In the genomic region with DNA sequence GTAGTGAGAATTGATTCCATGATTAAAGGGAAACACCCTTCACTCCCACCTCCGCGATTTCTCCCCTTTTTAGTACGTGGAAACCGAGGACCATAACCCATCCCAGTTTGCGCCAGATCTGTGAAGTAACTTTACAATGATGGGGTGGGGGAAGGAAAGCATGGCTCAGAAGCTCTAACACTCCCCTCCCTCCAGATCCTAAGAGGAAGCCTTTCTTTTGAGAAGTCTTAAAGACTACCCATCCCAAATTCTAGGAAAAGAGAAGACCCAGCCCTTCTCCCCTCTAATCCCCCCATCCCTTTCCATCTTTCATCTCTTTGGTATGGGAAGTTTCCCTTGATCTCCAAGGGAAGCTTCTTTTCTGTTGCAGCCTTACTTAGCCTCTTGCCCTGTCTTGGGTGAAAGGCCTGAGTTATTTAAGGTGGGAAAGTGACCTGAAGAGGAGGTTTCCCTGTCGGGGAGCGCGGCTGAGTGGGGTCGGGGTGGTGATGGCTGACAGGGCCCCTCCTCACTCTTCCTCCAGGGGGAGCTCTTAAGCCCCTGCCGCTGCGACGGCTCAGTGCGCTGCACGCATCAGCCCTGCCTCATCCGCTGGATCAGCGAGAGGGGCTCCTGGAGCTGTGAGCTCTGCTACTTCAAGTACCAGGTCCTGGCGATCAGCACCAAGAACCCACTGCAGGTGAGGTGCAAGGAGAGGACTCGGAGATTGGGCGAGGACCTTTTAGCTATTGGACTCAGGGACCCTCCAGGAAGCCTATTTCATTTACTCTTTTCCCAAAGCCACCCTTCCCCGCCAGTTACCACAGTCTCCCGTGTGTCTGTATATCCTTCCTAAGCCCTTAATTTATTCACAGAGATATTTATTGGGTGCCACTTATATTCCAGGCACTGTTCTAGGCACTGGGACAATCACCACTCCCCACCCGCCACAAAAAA, we compare ENCODE assay signal across 8 cellular contexts. TPM values are rescaled to one million over a fixed set of nuclear protein-coding genes. Genes with fewer than 3 reads are reported as not detected.
DNase-seq lines count a peak whose midpoint lies in the region; ATAC-seq and TF ChIP-seq lines count a peak whose summit lies in the region.

No MANE protein-coding gene starts in this region.

- H3K4me1 Mint-ChIP-seq in activated CD4-positive, alpha-beta memory T cell treated with anti-CD3 and anti-CD28 coated beads for 36 hours (ENCODE audit: low read depth), result peaks cover 46% of the 10 kb centered on the region

- H3K27ac Mint-ChIP-seq in activated CD4-positive, alpha-beta memory T cell treated with anti-CD3 and anti-CD28 coated beads for 36 hours, result peak overlapping the region; percentile 59

- no peak for TF ChIP-seq EP300 in SK-N-SH (IDR thresholded peaks at IDR 0.05; ENCODE audit: borderline replicate concordance in 1 of 2, low read depth in 1 of 2, low read length in 1 of 2)

- POLR2A ChIA-PET in SK-N-SH (lab: Yijun Ruan, JAX), result interaction anchor here (1.3 to 1.9 kb wide), 2 partner anchors 10 to 12 kb away, joined by 3 to 9 read pairs; partner anchors contain the start of genes CYP27B1 and TSPAN31
- POLR2A ChIA-PET in activated CD4-positive, alpha-beta memory T cell treated with anti-CD3 and anti-CD28 coated beads for 36 hours (lab: Charles Lee), result interaction anchor here (1.2 to 1.9 kb wide), 5 partner anchors 8 to 27 kb away, joined by 3 to 6 read pairs (median 4); partner anchors contain the start of genes EEF1AKMT3 and METTL1

- DNase-seq in SK-N-SH (peak; percentile 82), NB4 (ENCODE audit: low read depth) (peak; percentile 80), osteoblast (ENCODE audit: insufficient read length, low spot score, missing footprints) (peak; percentile 94), NCI-H187 (lab: John Stamatoyannopoulos, UW) (no peak)
- peak; percentile 80 for DNase-seq in activated CD4-positive, alpha-beta memory T cell treated with anti-CD3 and anti-CD28 coated beads for 36 hours

- intact Hi-C loops in activated CD4-positive, alpha-beta memory T cell treated with anti-CD3 and anti-CD28 coated beads for 36 hours (cut with micrococcal nuclease), result loop anchor here (1.0 to 10.0 kb wide), 3 partner anchors 9 to 682 kb away; partner anchors contain the start of gene NEMP1

- peak overlapping the region; percentile 79 for H3K4me3 Mint-ChIP-seq in activated CD4-positive, alpha-beta memory T cell treated with anti-CD3 and anti-CD28 coated beads for 36 hours

- H3K4me2 ChIP-seq in SK-N-SH, result peak overlapping the region; percentile 97
- no peak overlapping the region for H3K4me2 ChIP-seq in osteoblast (ENCODE audit: insufficient read depth, low read length)

- TF ChIP-seq CTCF in SK-N-SH (IDR thresholded peaks at IDR 0.05) (peak; percentile 56), NB4 (IDR thresholded peaks at IDR 0.05; ENCODE audit: low read depth, low read length) (peak; percentile 93), osteoblast (IDR thresholded peaks at IDR 0.05; ENCODE audit: extremely low read depth, low read depth, low read length) (peak; percentile 36)

- H3K36me3 Mint-ChIP-seq in activated CD4-positive, alpha-beta memory T cell treated with anti-CD3 and anti-CD28 coated beads for 36 hours, result peaks cover 26% of the 10 kb centered on the region

- peaks cover 4% of the 10 kb centered on the region for H3K79me2 ChIP-seq in SK-N-SH (ENCODE audit: insufficient read depth)
- H3K79me2 ChIP-seq in osteoblast (ENCODE audit: insufficient read depth, low read length), result peaks cover 7% of the 10 kb centered on the region

- H3K4me3 ChIP-seq in SK-N-SH (ENCODE audit: low read depth in 2 of 2, low read length in 1 of 2) (peak overlapping the region; percentile 73 to 79), NB4 (ENCODE audit: low read depth, low read length) (peak overlapping the region; percentile 36), endocrine pancreas (ENCODE audit: control insufficient read depth, insufficient read depth, low read length) (peak overlapping the region; percentile 54), osteoblast (ENCODE audit: insufficient read depth, low read length) (no peak overlapping the region)

- H3K36me3 ChIP-seq in SK-N-SH (replicated peaks in 1 of 2; ENCODE audit: control insufficient read depth in 1 of 2, insufficient read depth in 2 of 2, low read length in 1 of 2), result peaks cover 3 to 20% of the 10 kb centered on the region in 2 experiments
- peaks cover 2% of the 10 kb centered on the region for H3K36me3 ChIP-seq in endocrine pancreas (ENCODE audit: control insufficient read depth, insufficient read depth, low read length)
- no peaks in the 10 kb centered on the region for H3K36me3 ChIP-seq in osteoblast (ENCODE audit: insufficient read depth, low read length)

- H3K9me3 Mint-ChIP-seq in activated CD4-positive, alpha-beta memory T cell treated with anti-CD3 and anti-CD28 coated beads for 36 hours, result no peaks in the 10 kb centered on the region

- 83% methylated on average over 20 of the region's 22 CpGs for WGBS in SK-N-SH (ENCODE audit: low lambda C conversion rate)

- no peak overlapping the region for H2AFZ ChIP-seq in SK-N-SH (ENCODE audit: low read depth)
- no peak overlapping the region for H2AFZ ChIP-seq in osteoblast (ENCODE audit: low read length)

- CTCF ChIA-PET in SK-N-SH (lab: Yijun Ruan, JAX), result interaction anchor here (0.7 to 2.0 kb wide), 17 partner anchors 8 to 173 kb away, joined by 3 to 27 read pairs (median 4); partner anchors contain the start of genes CYP27B1, EEF1AKMT3, METTL1 and TSFM
- CTCF ChIA-PET in activated CD4-positive, alpha-beta memory T cell treated with anti-CD3 and anti-CD28 coated beads for 36 hours (lab: Charles Lee), result interaction anchor here (0.6 to 2.6 kb wide), 30 partner anchors 10 to 1016 kb away, joined by 3 to 52 read pairs (median 5); partner anchors contain the start of genes AVIL, CYP27B1, EEF1AKMT3 and METTL1

- no peaks in the 10 kb centered on the region for H3K27me3 ChIP-seq in SK-N-SH (ENCODE audit: insufficient read depth)
- H3K27me3 ChIP-seq in endocrine pancreas (ENCODE audit: control insufficient read depth, insufficient read depth, low read length), result no peaks in the 10 kb centered on the region
- H3K27me3 ChIP-seq in osteoblast (ENCODE audit: insufficient read depth, low read length), result peaks cover 49% of the 10 kb centered on the region

- no peak for TF ChIP-seq POLR2A in NB4 (IDR thresholded peaks at IDR 0.05; ENCODE audit: extremely low read depth, insufficient read length)

- H3K9me2 ChIP-seq in SK-N-SH, result no peaks in the 10 kb centered on the region

- no peak overlapping the region for H3K9ac ChIP-seq in SK-N-SH
- H3K9ac ChIP-seq in endocrine pancreas (ENCODE audit: control insufficient read depth, insufficient read depth, low read length), result peak overlapping the region; percentile 84

- H3K27ac ChIP-seq in SK-N-SH (ENCODE audit: low read depth in 2 of 2, low read length in 1 of 2), result no peak overlapping the region
- H3K27ac ChIP-seq in osteoblast (ENCODE audit: low read depth, low read length), result no peak overlapping the region

- H3K4me1 ChIP-seq in SK-N-SH (ENCODE audit: control insufficient read depth in 1 of 2, insufficient read depth in 2 of 2, low read depth in 1 of 2, low read length in 1 of 2) (peaks cover 8 to 27% of the 10 kb centered on the region in 2 experiments), endocrine pancreas (ENCODE audit: control insufficient read depth, insufficient read depth, low read length) (peaks cover 8% of the 10 kb centered on the region), osteoblast (ENCODE audit: insufficient read depth, low read length) (peaks cover 6% of the 10 kb centered on the region)

- ATAC-seq in SK-N-SH treated with all-trans-retinoic acid at 6 μM for 48 hours (no peak), HG02970 (IDR thresholded peaks at IDR 0.05; ENCODE audit: low FRiP score, unreplicated experiment) (no peak)

- H4K20me1 ChIP-seq in SK-N-SH (ENCODE audit: insufficient read depth) (peaks cover 7% of the 10 kb centered on the region), osteoblast (ENCODE audit: insufficient read depth, low read length) (peaks cover 2% of the 10 kb centered on the region)

- peaks cover 23% of the 10 kb centered on the region for H3F3A ChIP-seq in SK-N-SH (replicated peaks; ENCODE audit: insufficient read depth)

- H3K9me3 ChIP-seq in SK-N-SH, result no peaks in the 10 kb centered on the region
- H3K9me3 ChIP-seq in endocrine pancreas (ENCODE audit: control insufficient read depth, low read length), result no peaks in the 10 kb centered on the region
- no peaks in the 10 kb centered on the region for H3K9me3 ChIP-seq in osteoblast (ENCODE audit: low read depth, low read length)

- 0 out of 2 replicates have a peak, but pooled peaks have one; percentile 3 for TF ChIP-seq RAD21 in SK-N-SH (IDR thresholded peaks at IDR 0.05; ENCODE audit: low read length)

- no peaks in the 10 kb centered on the region for H3K27me3 Mint-ChIP-seq in activated CD4-positive, alpha-beta memory T cell treated with anti-CD3 and anti-CD28 coated beads for 36 hours

TF ChIP-seq in SK-N-SH treated with all-trans-retinoic acid at 6 μM for 48 hours, 23 proteins besides CTCF, POLR2A, EP300 and RAD21 (continues in another document):
- TF ChIP-seq ZNF70 (CRISPR knock-in tag; IDR thresholded peaks at IDR 0.05), result no peak

RNA-seq across cellular contexts. Expression of gene MARCHF9, which starts 1.8 kb away (rescaled TPM):
- 21.2 and 24.2 TPM in 2 replicates for polyA plus RNA-seq in SK-N-SH (2012; rRNA removed)
- 11.5 and 17.1 TPM in 2 replicates for polyA plus RNA-seq in SK-N-SH (2012; cell fraction: cytosol; rRNA removed)
- polyA plus RNA-seq in SK-N-SH (2012; cell fraction: nucleus; rRNA removed), result 37.4 and 43.9 TPM in 2 replicates
- total RNA-seq in activated CD4-positive, alpha-beta memory T cell treated with anti-CD3 and anti-CD28 coated beads for 36 hours, result 10 to 100 TPM; 20.9 to 21.2 TPM
- total RNA-seq in osteoblast, result 0.59 and 0.72 TPM in 2 replicates

RNA-seq across cellular contexts. Expression of gene CDK4, which starts 4.6 kb away (rescaled TPM):
- 324 and 395 TPM in 2 replicates for polyA plus RNA-seq in SK-N-SH (2012; rRNA removed)
- 245 and 311 TPM in 2 replicates for polyA plus RNA-seq in SK-N-SH (2012; cell fraction: cytosol; rRNA removed)
- polyA plus RNA-seq in SK-N-SH (2012; cell fraction: nucleus; rRNA removed), result 189 and 210 TPM in 2 replicates
- 100 to 1,000 TPM; 181 to 195 TPM for total RNA-seq in activated CD4-positive, alpha-beta memory T cell treated with anti-CD3 and anti-CD28 coated beads for 36 hours
- total RNA-seq in osteoblast, result 275 and 293 TPM in 2 replicates

RNA-seq across cellular contexts. Expression of gene CYP27B1, which starts 10.2 kb away (rescaled TPM):
- polyA plus RNA-seq in SK-N-SH (2012; rRNA removed), result 1.7 and 2.3 TPM in 2 replicates
- 0.41 and 0.59 TPM in 2 replicates for polyA plus RNA-seq in SK-N-SH (2012; cell fraction: cytosol; rRNA removed)
- 19.4 TPM in 2 replicates for polyA plus RNA-seq in SK-N-SH (2012; cell fraction: nucleus; rRNA removed)
- total RNA-seq in activated CD4-positive, alpha-beta memory T cell treated with anti-CD3 and anti-CD28 coated beads for 36 hours, result 1 to 10 TPM; 7.1 to 8.2 TPM
- 0.29 and 0.36 TPM in 2 replicates for total RNA-seq in osteoblast

RNA-seq across cellular contexts. Expression of gene TSPAN31, which starts 11.8 kb away (rescaled TPM):
- polyA plus RNA-seq in SK-N-SH (2012; rRNA removed), result 36.8 and 42.8 TPM in 2 replicates
- 41.5 and 44.8 TPM in 2 replicates for polyA plus RNA-seq in SK-N-SH (2012; cell fraction: cytosol; rRNA removed)
- polyA plus RNA-seq in SK-N-SH (2012; cell fraction: nucleus; rRNA removed), result 21.8 and 54.2 TPM in 2 replicates
- total RNA-seq in activated CD4-positive, alpha-beta memory T cell treated with anti-CD3 and anti-CD28 coated beads for 36 hours, result 10 to 100 TPM; 11.7 to 15.0 TPM
- 37.4 and 41.6 TPM in 2 replicates for total RNA-seq in osteoblast

RNA-seq across cellular contexts. Expression of gene METTL1, which starts 15.2 kb away (rescaled TPM):
- polyA plus RNA-seq in SK-N-SH (2012; rRNA removed), result 28.0 and 33.2 TPM in 2 replicates
- polyA plus RNA-seq in SK-N-SH (2012; cell fraction: cytosol; rRNA removed), result 21.1 and 21.7 TPM in 2 replicates
- 65.6 and 65.7 TPM in 2 replicates for polyA plus RNA-seq in SK-N-SH (2012; cell fraction: nucleus; rRNA removed)
- total RNA-seq in activated CD4-positive, alpha-beta memory T cell treated with anti-CD3 and anti-CD28 coated beads for 36 hours, result 10 to 100 TPM; 30.0 to 32.0 TPM
- total RNA-seq in osteoblast, result 2.9 TPM in 2 replicates

Comparison
In these comparisons a context has a peak if more than half of its experiments do, and no peak if none do; other contexts are left out.
1. DNase-seq: peak in SK-N-SH (single experiment), NB4 (single experiment), activated CD4-positive, alpha-beta memory T cell treated with anti-CD3 and anti-CD28 coated beads for 36 hours (single experiment) and osteoblast (single experiment); none in NCI-H187 (0 of 2).
2. CTCF ChIP-seq: peak in every context shown above with its lines; median percentile 93 in NB4; 56 in SK-N-SH; 36 in osteoblast.
3. RNA of gene MARCHF9, which starts 1.8 kb away (total RNA-seq): 20.9 to 21.2 TPM in activated CD4-positive, alpha-beta memory T cell treated with anti-CD3 and anti-CD28 coated beads for 36 hours; 0.59 to 0.72 TPM in osteoblast; every median in the first group is over 10 times any median in the second.